In the genomic region with DNA sequence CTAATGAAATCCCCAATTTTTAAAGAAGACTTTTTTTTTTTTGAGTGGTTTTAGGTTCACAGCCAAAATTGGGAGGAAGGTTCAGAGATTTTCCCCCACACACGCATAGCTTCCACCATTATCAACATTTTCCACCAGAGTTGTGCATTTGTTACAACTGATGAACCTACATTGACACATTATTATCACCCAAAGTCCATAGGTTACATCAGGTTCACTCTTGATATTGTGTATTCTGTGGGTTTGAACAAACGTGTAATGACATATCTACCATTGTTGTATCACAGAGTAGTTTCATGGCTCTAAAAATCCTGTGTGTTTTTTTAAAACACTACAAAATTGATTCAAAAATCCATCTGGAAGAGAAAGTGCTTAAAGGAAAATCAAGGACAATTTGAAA, we compare ENCODE assay signal across 29 cellular contexts.
DNase-seq lines count a peak whose midpoint lies in the region; ATAC-seq and TF ChIP-seq lines count a peak whose summit lies in the region.
"Had no signal": no experiment of that assay in that cellular context is flagged by ENCODE, and none has a peak within 500 bp of the region (broad histone marks: within the 10 kb centered on the region; RNA-seq: fewer than 3 reads in every experiment).

No MANE protein-coding gene starts in this region.

- H3F3A ChIP-seq in smooth muscle cell (ENCODE audit: low read depth): peaks cover 4% of the 10 kb centered on the region

- ATAC-seq in heart right ventricle (no peak), Right ventricle myocardium superior (ENCODE audit: poor library complexity) (no peak)
- no peak for ATAC-seq in activated naive CD4-positive, alpha-beta T cell treated with anti-CD3 and anti-CD28 coated beads, Interleukin-2, amount 50 U/mL, for 72 hours
- ATAC-seq: activated CD8-positive, alpha-beta T cell treated with anti-CD3 and anti-CD28 coated beads for 36 hours; GM23338; naive thymus-derived CD4-positive, alpha-beta T cell; PC-3 had no signal

- H3K4me1 ChIP-seq in heart right ventricle (peaks cover 0 to 57% (median 25%) of the 10 kb centered on the region in 9 donors), adrenal gland (replicated peaks in 1 of 2) (peaks cover 13 to 21% of the 10 kb centered on the region in 2 donors), fibroblast of lung (ENCODE audit: control insufficient read depth, extremely low read depth, insufficient read depth, low read length) (peaks cover 23% of the 10 kb centered on the region), smooth muscle cell (ENCODE audit: low read depth) (peaks cover 24% of the 10 kb centered on the region)
- H3K4me1 ChIP-seq: colonic mucosa had no signal

- intact Hi-C loops in heart right ventricle (cut with DNase I): loop anchor here in 1 of 10 donors (5.0 kb wide), 1 partner anchor 47 kb away; no protein-coding TSS in a partner anchor
- intact Hi-C loops in Right ventricle myocardium superior (cut with DNase I): no loop called here
- intact Hi-C loops in adrenal gland (cut with DNase I): no loop called here

- no peaks in the 10 kb centered on the region for H3K9me3 Mint-ChIP-seq in activated naive CD4-positive, alpha-beta T cell treated with anti-CD3 and anti-CD28 coated beads, Interleukin-2, amount 50 U/mL, for 72 hours
- H3K9me3 Mint-ChIP-seq: activated CD8-positive, alpha-beta T cell treated with anti-CD3 and anti-CD28 coated beads for 36 hours; CD4-positive, alpha-beta T cell; GM23338; naive thymus-derived CD4-positive, alpha-beta T cell; stimulated activated naive CD8-positive, alpha-beta T cell treated with anti-CD3 and anti-CD28 coated beads, Interleukin-15, Interleukin-2, amounts not matched to agents 100 ng/mL and 50 ng/mL, for 24 hours had no signal

- H3K36me3 Mint-ChIP-seq in activated naive CD4-positive, alpha-beta T cell treated with anti-CD3 and anti-CD28 coated beads, Interleukin-2, amount 50 U/mL, for 72 hours: no peaks in the 10 kb centered on the region
- H3K36me3 Mint-ChIP-seq: naive thymus-derived CD4-positive, alpha-beta T cell had no signal

- H2AFZ ChIP-seq in fibroblast of lung (ENCODE audit: low read length) (no peak overlapping the region), smooth muscle cell (ENCODE audit: low read depth) (no peak overlapping the region)
- H2AFZ ChIP-seq: GM23338 had no signal

- H3K4me2 ChIP-seq in fibroblast of lung (ENCODE audit: extremely low read depth, insufficient read depth, low read length) (no peak overlapping the region), smooth muscle cell (peak overlapping the region; percentile 48)
- H3K4me2 ChIP-seq: GM23338 had no signal

- peak overlapping the region in 7 of 10 donors; percentile 27 to 80 (median 49) for H3K27ac ChIP-seq in heart right ventricle
- H3K27ac ChIP-seq in adrenal gland: peak overlapping the region in 3 of 5 donors; percentile 23 to 72 (median 68)
- H3K27ac ChIP-seq in fibroblast of lung (ENCODE audit: insufficient read depth, low read length): peak overlapping the region; percentile 60
- H3K27ac ChIP-seq in smooth muscle cell (ENCODE audit: low read depth): peak overlapping the region; percentile 76
- H3K27ac ChIP-seq: colonic mucosa, vagina had no signal

- WGBS in heart right ventricle, 2 donors: 44 to 71% methylated on average over 2 of the region's 2 CpGs
- 47 to 68% (median 48%) methylated on average over 2 of the region's 2 CpGs for WGBS in adrenal gland, 4 donors
- WGBS in smooth muscle cell (ENCODE audit: low lambda C conversion rate): 47% methylated on average over 2 of the region's 2 CpGs

- H3K4me3 ChIP-seq in heart right ventricle: no peak overlapping the region
- no peak overlapping the region for H3K4me3 ChIP-seq in adrenal gland
- H3K4me3 ChIP-seq in fibroblast of lung (replicated peaks in 1 of 4; ENCODE audit: control extremely low read depth in 1 of 4, insufficient read depth in 1 of 4, low read depth in 3 of 4, low read length in 4 of 4): no peak overlapping the region
- no peak overlapping the region for H3K4me3 ChIP-seq in smooth muscle cell
- H3K4me3 ChIP-seq: colonic mucosa, GM23338, MG63, thoracic aorta, vagina had no signal

- H3K36me3 ChIP-seq in heart right ventricle (peaks cover 0 to 19% (median 6%) of the 10 kb centered on the region in 9 donors), adrenal gland (replicated peaks in 1 of 2) (no peaks in the 10 kb centered on the region), fibroblast of lung (ENCODE audit: control insufficient read depth, insufficient read depth, low read length) (no peaks in the 10 kb centered on the region), smooth muscle cell (ENCODE audit: low read depth) (no peaks in the 10 kb centered on the region)
- H3K36me3 ChIP-seq: colonic mucosa, thoracic aorta, vagina had no signal

- no peak for TF ChIP-seq POLR2A in adrenal gland (IDR thresholded peaks at IDR 0.05)

- no peaks in the 10 kb centered on the region for H3K27me3 ChIP-seq in heart right ventricle
- H3K27me3 ChIP-seq in adrenal gland: no peaks in the 10 kb centered on the region
- H3K27me3 ChIP-seq in fibroblast of lung (ENCODE audit: control insufficient read depth, insufficient read depth, low read length): no peaks in the 10 kb centered on the region
- no peaks in the 10 kb centered on the region for H3K27me3 ChIP-seq in smooth muscle cell (ENCODE audit: low read depth)
- H3K27me3 ChIP-seq: colonic mucosa, MG63, vagina had no signal

- DNase-seq in heart right ventricle (no peak), Right ventricle myocardium superior (no peak), adrenal gland (no peak), fibroblast of lung (ENCODE audit: low read depth in 2 of 2) (no peak), smooth muscle cell (lab: John Stamatoyannopoulos, UW; ENCODE audit: unreplicated experiment) (no peak), SKM-1 treated with dmso at 0.1 percent for 144 hours (lab: John Stamatoyannopoulos, UW; ENCODE audit: unreplicated experiment) (no peak)
- DNase-seq in stimulated activated CD4-positive, alpha-beta T cell treated with anti-CD3 and anti-CD28 coated beads, Interleukin-12 subunit alpha, Interleukin-12 subunit beta, amount 100 ng/mL, for 4 hours: no peak
- no peak for DNase-seq in activated naive CD4-positive, alpha-beta T cell treated with anti-CD3 and anti-CD28 coated beads, Interleukin-2, amount 50 U/mL, for 72 hours (ENCODE audit: low spot score in 2 of 2)
- DNase-seq: activated CD8-positive, alpha-beta memory T cell treated with anti-CD3 and anti-CD28 coated beads, Interleukin-2, amount 50 U/mL, for 48 hours; activated CD8-positive, alpha-beta T cell treated with anti-CD3 and anti-CD28 coated beads for 36 hours; activated naive CD4-positive, alpha-beta T cell treated with anti-CD3 and anti-CD28 coated beads, Interleukin-2, amount 50 U/mL, for 16 hours; CD4-positive, alpha-beta T cell; colonic mucosa; effector CD8-positive, alpha-beta T cell; KG1; MG63; naive thymus-derived CD4-positive, alpha-beta T cell; NCI-H1105 treated with DMSO at 0.1 percent for 48 hours; NCI-H2081 treated with DMSO at 0.1 percent for 48 hours; NCI-H345; occipital lobe; PC-3; small intestine; stimulated activated CD4-positive, alpha-beta T cell treated with anti-CD3 and anti-CD28 coated beads, Interleukin-1b, Interleukin-23, amount 100 ng/mL, for 48 hours; stimulated activated CD8-positive, alpha-beta memory T cell treated with anti-CD3 and anti-CD28 coated beads, Interleukin-4, amount 100 ng/mL, for 48 hours had no signal

- no peak overlapping the region for H3K27ac Mint-ChIP-seq in activated naive CD4-positive, alpha-beta T cell treated with anti-CD3 and anti-CD28 coated beads, Interleukin-2, amount 50 U/mL, for 72 hours
- H3K27ac Mint-ChIP-seq: activated CD8-positive, alpha-beta T cell treated with anti-CD3 and anti-CD28 coated beads for 36 hours; CD4-positive, alpha-beta T cell; naive thymus-derived CD4-positive, alpha-beta T cell; stimulated activated naive CD8-positive, alpha-beta T cell treated with anti-CD3 and anti-CD28 coated beads, Interleukin-15, Interleukin-2, amounts not matched to agents 100 ng/mL and 50 ng/mL, for 24 hours had no signal

- H3K9me3 ChIP-seq in heart right ventricle (no peaks in the 10 kb centered on the region), adrenal gland (replicated peaks in 1 of 3) (no peaks in the 10 kb centered on the region), fibroblast of lung (ENCODE audit: control insufficient read depth, insufficient read depth, low read depth, low read length) (no peaks in the 10 kb centered on the region), smooth muscle cell (replicated peaks; ENCODE audit: low read depth) (no peaks in the 10 kb centered on the region)
- H3K9me3 ChIP-seq: colonic mucosa, MG63, thoracic aorta, vagina had no signal

- H3K9ac ChIP-seq in fibroblast of lung (ENCODE audit: insufficient read depth, low read length) (no peak overlapping the region), smooth muscle cell (ENCODE audit: low read depth) (peak overlapping the region; percentile 33)

- H3K79me2 ChIP-seq in fibroblast of lung (ENCODE audit: control insufficient read depth, insufficient read depth, low read length): peaks cover 6% of the 10 kb centered on the region
- peaks cover 11% of the 10 kb centered on the region for H3K79me2 ChIP-seq in smooth muscle cell (ENCODE audit: low read depth)

- H4K20me1 ChIP-seq in fibroblast of lung (ENCODE audit: control insufficient read depth, extremely low read depth, insufficient read depth, low read length) (no peaks in the 10 kb centered on the region), smooth muscle cell (ENCODE audit: low read depth) (no peaks in the 10 kb centered on the region)

- no peak for TF ChIP-seq CTCF in heart right ventricle (IDR thresholded peaks at IDR 0.05)
- no peak for TF ChIP-seq CTCF in adrenal gland (IDR thresholded peaks at IDR 0.05)
- TF ChIP-seq CTCF in fibroblast of lung (conservative IDR thresholded peaks at IDR 0.05 in 1 of 2, IDR thresholded peaks at IDR 0.05 in 1 of 2; ENCODE audit: low read depth in 1 of 2, low read length in 2 of 2): no peak
- TF ChIP-seq CTCF in smooth muscle cell (IDR thresholded peaks at IDR 0.05; ENCODE audit: borderline replicate concordance, insufficient read depth, poor library complexity, severe bottlenecking): no peak
